Comparison of ENCODE assay signal across 8 cellular contexts in the genomic region with DNA sequence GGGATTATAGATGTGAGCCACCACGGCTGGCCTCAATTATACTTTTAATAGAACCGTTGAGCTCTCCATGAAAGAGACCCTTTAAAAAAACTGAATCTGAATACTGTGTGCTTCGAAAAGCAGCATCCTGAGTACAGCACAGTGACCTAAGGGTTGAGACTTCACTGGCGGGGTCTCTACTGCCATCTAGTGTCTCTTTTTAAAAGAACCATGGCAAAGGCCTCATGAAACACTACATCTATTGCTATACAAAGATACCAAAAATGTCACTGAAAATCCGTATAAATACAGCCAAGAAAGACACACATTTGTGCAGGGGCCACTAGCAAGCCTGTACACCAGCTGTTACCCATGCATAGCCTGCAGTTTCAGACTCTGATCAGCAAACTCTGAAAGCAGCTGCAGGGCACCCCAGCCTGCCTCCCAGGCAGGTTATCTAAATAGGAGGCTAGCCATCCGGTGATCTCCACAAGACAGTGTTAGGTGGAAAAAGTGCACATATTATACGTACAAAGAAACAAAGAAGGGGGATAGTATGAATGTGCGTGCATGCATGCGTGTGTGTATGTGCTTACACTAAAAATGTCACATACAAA. TPM values are rescaled to one million over a fixed set of nuclear protein-coding genes. Genes with fewer than 3 reads are reported as not detected.
DNase-seq lines count a peak whose midpoint lies in the region; ATAC-seq and TF ChIP-seq lines count a peak whose summit lies in the region.

No MANE protein-coding gene starts in this region.

- H3K36me3 Mint-ChIP-seq in effector memory CD8-positive, alpha-beta T cell (ENCODE audit: insufficient read depth), result peaks cover 75% of the 10 kb centered on the region
- peaks cover 18% of the 10 kb centered on the region for H3K36me3 Mint-ChIP-seq in memory B cell

- ATAC-seq in effector memory CD8-positive, alpha-beta T cell (replicated peaks), result peak; percentile 89
- peak; percentile 52 for ATAC-seq in memory B cell (ENCODE audit: low read depth)
- no peak for ATAC-seq in GM21528 (IDR thresholded peaks at IDR 0.05; ENCODE audit: low FRiP score, unreplicated experiment)

- H3K27ac Mint-ChIP-seq in effector memory CD8-positive, alpha-beta T cell, result peak overlapping the region; percentile 34 to 76
- no peak overlapping the region for H3K27ac Mint-ChIP-seq in memory B cell

- peaks cover 0 to 17% (median 9%) of the 10 kb centered on the region in 4 donors for H3K4me1 ChIP-seq in tibial artery

- POLR2A ChIA-PET in BJ (lab: Charles Lee), result no interaction called here

- CTCF ChIA-PET in BJ (lab: Yijun Ruan, JAX), result interaction anchor here (0.8 to 4.5 kb wide), 39 partner anchors 7 to 459 kb away, joined by 3 to 35 read pairs (median 6); a partner anchor contains a TSS

- no peaks in the 10 kb centered on the region for H3K9me3 Mint-ChIP-seq in effector memory CD8-positive, alpha-beta T cell
- H3K9me3 Mint-ChIP-seq in memory B cell, result no peaks in the 10 kb centered on the region

- H3K36me3 ChIP-seq in BJ (ENCODE audit: control insufficient read depth, insufficient read depth, low read length), result peaks cover 24% of the 10 kb centered on the region
- H3K36me3 ChIP-seq in tibial artery, result peaks cover 49 to 83% (median 62%) of the 10 kb centered on the region in 3 donors

- intact Hi-C loops in tibial artery (cut with DNase I; ENCODE audit: low total_unique reads), result loop anchor here (5.0 kb wide), 2 partner anchors 84 to 349 kb away; no protein-coding TSS in a partner anchor

- H3K27me3 Mint-ChIP-seq in effector memory CD8-positive, alpha-beta T cell, result no peaks in the 10 kb centered on the region
- H3K27me3 Mint-ChIP-seq in memory B cell, result no peaks in the 10 kb centered on the region

- DNase-seq in BJ (ENCODE audit: low read depth) (no peak), GM19240 (ENCODE audit: insufficient read length, low spot score) (peak; percentile 38), NCI-H2227 treated with DMSO at 0.1 percent for 48 hours (lab: John Stamatoyannopoulos, UW) (peak; percentile 40), memory B cell (ENCODE audit: low spot score in 2 of 2) (peak; percentile 44 to 67), tibial artery (peak in 1 of 2 donors; percentile 30)
- DNase-seq in effector memory CD8-positive, alpha-beta T cell, result peak; percentile 40 to 48 (median 47)

- H3K4me1 Mint-ChIP-seq in effector memory CD8-positive, alpha-beta T cell (ENCODE audit: low read depth in 2 of 2), result peaks cover 5 to 13% of the 10 kb centered on the region in 2 donors
- H3K4me1 Mint-ChIP-seq in memory B cell, result peaks cover 15% of the 10 kb centered on the region

- H3K4me3 ChIP-seq in BJ (ENCODE audit: low read depth, low read length) (no peak overlapping the region), tibial artery (no peak overlapping the region)

- no peak overlapping the region for H3K4me3 Mint-ChIP-seq in effector memory CD8-positive, alpha-beta T cell
- no peak overlapping the region for H3K4me3 Mint-ChIP-seq in memory B cell

- no peaks in the 10 kb centered on the region for H3K9me3 ChIP-seq in tibial artery

- peak; percentile 81 for TF ChIP-seq CTCF in BJ (IDR thresholded peaks at IDR 0.05; ENCODE audit: insufficient read depth, low read depth, low read length)
- peak; percentile 97 for TF ChIP-seq CTCF in VCaP (conservative IDR thresholded peaks at IDR 0.05)
- TF ChIP-seq CTCF in tibial artery (IDR thresholded peaks at IDR 0.05), result peak; percentile 77 to 86

- 0 out of 2 replicates have a peak overlapping the region, but pooled peaks have one; percentile 2 for H3K27ac ChIP-seq in VCaP
- no peak overlapping the region for H3K27ac ChIP-seq in tibial artery

- H3K27me3 ChIP-seq in BJ (ENCODE audit: control insufficient read depth, insufficient read depth, low read length), result no peaks in the 10 kb centered on the region
- no peaks in the 10 kb centered on the region for H3K27me3 ChIP-seq in tibial artery

RNA-seq across cellular contexts. Expression of a gene that starts 35.3 kb away (rescaled TPM):
- 84.9 and 108 TPM in 2 replicates for polyA plus RNA-seq in BJ (2011; rRNA removed)
- polyA minus RNA-seq in BJ (2011; rRNA and poly(A)+ RNA removed), result 79.3 and 96.3 TPM in 2 replicates

RNA-seq across cellular contexts. Expression of a gene that starts 35.4 kb away (rescaled TPM):
- polyA plus RNA-seq in BJ (2011; rRNA removed), result 1.6 and 3.0 TPM in 2 replicates
- polyA minus RNA-seq in BJ (2011; rRNA and poly(A)+ RNA removed), result 1.2 and 1.5 TPM in 2 replicates

RNA-seq across cellular contexts. Expression of a gene that starts 49.5 kb away (rescaled TPM):
- 7.5 and 11.2 TPM in 2 replicates for polyA plus RNA-seq in BJ (2011; rRNA removed)
- 9.0 and 10.3 TPM in 2 replicates for polyA minus RNA-seq in BJ (2011; rRNA and poly(A)+ RNA removed)

RNA-seq across cellular contexts. Expression of a gene that starts 54.7 kb away (rescaled TPM):
- 0.36 and 0.37 TPM in 2 replicates for polyA plus RNA-seq in BJ (2011; rRNA removed)
- polyA minus RNA-seq in BJ (2011; rRNA and poly(A)+ RNA removed), result 1.9 TPM in 1 of 2 replicates, not detected in the other
